In the genomic region with DNA sequence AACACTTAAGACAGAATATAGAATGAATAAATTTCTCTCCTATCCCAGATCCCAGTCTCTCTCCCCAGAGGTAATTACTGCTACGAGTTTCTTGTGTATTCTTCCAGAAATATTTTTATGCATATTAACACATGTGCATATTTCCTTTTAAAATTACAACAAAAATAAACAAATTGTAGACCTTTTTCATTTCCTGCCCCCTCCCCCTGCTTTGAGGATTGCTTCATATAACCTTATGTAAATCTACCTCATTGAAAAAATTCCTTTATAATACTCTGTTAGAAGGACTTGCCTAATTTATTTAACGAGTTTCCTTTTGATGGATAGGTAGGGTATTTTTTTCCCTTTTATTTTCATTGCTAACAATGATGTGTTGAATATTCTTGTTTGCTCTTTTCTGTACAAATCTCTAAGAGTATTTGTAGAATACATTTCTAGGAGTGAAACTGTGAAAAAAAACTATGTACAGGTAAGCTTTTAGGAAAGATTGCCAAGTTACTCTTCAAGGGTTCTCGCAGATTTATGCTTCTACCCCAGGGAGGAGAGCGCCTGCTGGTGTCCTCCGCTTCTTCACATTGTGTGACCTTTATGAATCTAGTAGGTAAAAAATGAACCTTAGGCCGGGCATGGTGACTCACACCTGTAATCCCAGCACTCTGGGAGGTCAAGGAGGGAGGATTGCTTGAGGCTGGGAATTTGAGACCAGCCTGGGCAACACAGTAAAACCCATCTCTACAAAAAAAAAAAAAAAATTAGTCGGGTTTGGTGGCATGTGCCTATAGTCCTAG, we compare ENCODE assay signal across 20 cellular contexts.
DNase-seq lines count a peak whose midpoint lies in the region; ATAC-seq, FAIRE-seq and TF ChIP-seq lines count a peak whose summit lies in the region.
"Had no signal": no experiment of that assay in that cellular context is flagged by ENCODE, and none has a peak within 500 bp of the region (broad histone marks: within the 10 kb centered on the region; RNA-seq: fewer than 3 reads in every experiment).

No MANE protein-coding gene starts in this region.

- no peak for TF ChIP-seq POLR2A in HCT116 (IDR thresholded peaks at IDR 0.05; ENCODE audit: borderline replicate concordance, extremely low read depth, insufficient read depth, insufficient read length)
- no peak for TF ChIP-seq POLR2A in endothelial cell of umbilical vein (IDR thresholded peaks at IDR 0.05; ENCODE audit: low read depth, low read length)
- no peak for TF ChIP-seq POLR2A in HepG2 (IDR thresholded peaks at IDR 0.05; ENCODE audit: insufficient read depth in 1 of 2, low read depth in 2 of 2, low read length in 2 of 2)

- in situ Hi-C loops in HepG2 (cut with HindIII; ENCODE audit: extremely low pct_ligation_motif_present, low pct_unique_long_range_greater_than_20kb) = no loop called here

- POLR2A ChIA-PET in HCT116 (lab: Charles Lee) = no interaction called here
- POLR2A ChIA-PET in OCI-LY7 (lab: Charles Lee) = no interaction called here
- POLR2A ChIA-PET in endothelial cell of umbilical vein (lab: Charles Lee) = no interaction called here
- POLR2A ChIA-PET in HepG2 (lab: Yijun Ruan, JAX) = no interaction called here

- RAD21 ChIA-PET in HCT116 (lab: Charles Lee; ENCODE audit: low non-redundant PET in 1 of 2, low total read pairs in 2 of 2, uncharacterized antibody in 2 of 2, unreplicated experiment in 2 of 2) = no interaction called here

- no peak overlapping the region for H3K27ac ChIP-seq in HCT116 (ENCODE audit: low read depth, low read length)
- H3K27ac ChIP-seq in OCI-LY7 (ENCODE audit: low read depth, low read length, poor library complexity, severe bottlenecking) = no peak overlapping the region
- H3K27ac ChIP-seq in endothelial cell of umbilical vein (ENCODE audit: insufficient read depth, low read depth, low read length) = no peak overlapping the region
- no peak overlapping the region for H3K27ac ChIP-seq in HepG2 (ENCODE audit: extremely low read length, insufficient read depth, low read length)
- H3K27ac ChIP-seq: BLaER1 had no signal

- FAIRE-seq in endothelial cell of umbilical vein (lab: Jason Lieb, UNC) (peak; percentile 53), frontal cortex (lab: Jason Lieb, UNC) (no peak), HepG2 (lab: Jason Lieb, UNC) (no peak)
- FAIRE-seq: GM19239 had no signal

- H3K9me2 ChIP-seq in HCT116 (ENCODE audit: insufficient read depth) (no peaks in the 10 kb centered on the region), OCI-LY7 (ENCODE audit: insufficient read depth, low read length) (no peaks in the 10 kb centered on the region)
- H3K9me2 ChIP-seq: SK-N-SH had no signal

- H3K9me3 ChIP-seq in HCT116 (ENCODE audit: control insufficient read depth in 1 of 2, insufficient read depth in 1 of 2, low read depth in 1 of 2, low read length in 2 of 2) (no peaks in the 10 kb centered on the region), OCI-LY7 (ENCODE audit: low read length) (no peaks in the 10 kb centered on the region), endothelial cell of umbilical vein (replicated peaks; ENCODE audit: control insufficient read depth, insufficient read depth, low read length) (no peaks in the 10 kb centered on the region), HepG2 (ENCODE audit: low read length) (no peaks in the 10 kb centered on the region)
- H3K9me3 ChIP-seq: BLaER1, SK-N-SH had no signal

- CTCF ChIA-PET in HCT116 (lab: Charles Lee) = no interaction called here
- CTCF ChIA-PET in OCI-LY7 (lab: Charles Lee; ENCODE audit: unreplicated experiment) = no interaction called here
- CTCF ChIA-PET in endothelial cell of umbilical vein (lab: Charles Lee) = interaction anchor here (1.2 kb wide), 1 partner anchor 41 kb away, joined by 3 read pairs; no protein-coding TSS in a partner anchor
- CTCF ChIA-PET in HepG2 (lab: Yijun Ruan, JAX; ENCODE audit: low intra/inter-chr PET ratio, low total read pairs) = no interaction called here

- dilution Hi-C loops in endothelial cell of umbilical vein (cut with MboI; ENCODE audit: extremely low pct_ligation_motif_present, low sequenced_read_pairs) = no loop called here

- H3K79me2 ChIP-seq in HCT116 (ENCODE audit: insufficient read depth, low read length) (no peaks in the 10 kb centered on the region), OCI-LY7 (ENCODE audit: insufficient read depth, low read depth, low read length) (no peaks in the 10 kb centered on the region), endothelial cell of umbilical vein (ENCODE audit: control insufficient read depth, insufficient read depth, low read length) (no peaks in the 10 kb centered on the region), HepG2 (ENCODE audit: insufficient read depth, low read length) (no peaks in the 10 kb centered on the region)

- H3K9ac ChIP-seq in HCT116 (ENCODE audit: low read length) = peak overlapping the region; percentile 16
- H3K9ac ChIP-seq in endothelial cell of umbilical vein (replicated peaks; ENCODE audit: extremely low read depth, insufficient read depth, low read length) = no peak overlapping the region
- H3K9ac ChIP-seq in HepG2 (ENCODE audit: insufficient read depth, low read depth, low read length) = no peak overlapping the region
- H3K9ac ChIP-seq: BLaER1, SK-N-SH had no signal

- DNase-seq in HCT116 (ENCODE audit: low read depth, low spot score) (no peak), OCI-LY7 (ENCODE audit: low spot score) (no peak), endothelial cell of umbilical vein (ENCODE audit: low read depth, low spot score) (no peak), frontal cortex (ENCODE audit: low spot score in 2 of 2) (no peak), HepG2 (ENCODE audit: low spot score) (no peak), NCI-H345 (lab: John Stamatoyannopoulos, UW) (no peak)
- no peak for DNase-seq in activated CD8-positive, alpha-beta memory T cell treated with anti-CD3 and anti-CD28 coated beads for 24 hours
- DNase-seq: CD4-positive, alpha-beta T cell; DMS153; EL; KBM-7; NCI-H1092 treated with DMSO at 0.1 percent for 48 hours; NCI-H2029 treated with DMSO at 0.1 percent for 48 hours; NCI-H226; NCI-H82; RPMI8226; SHP77 treated with DMSO at 0.1 percent for 48 hours; SK-N-SH had no signal

- TF ChIP-seq RAD21 in HCT116 (IDR thresholded peaks at IDR 0.05; ENCODE audit: low read depth) = no peak
- TF ChIP-seq RAD21 in HepG2 (CRISPR knock-in tag; IDR thresholded peaks at IDR 0.05) = no peak

- no TSS peak for BruUV-seq in HCT116 (replicated peaks; lab: Mats Ljungman, UMichigan)
- BruUV-seq in OCI-LY7 (replicated peaks; lab: Mats Ljungman, UMichigan) = no TSS peak
- no TSS peak for BruUV-seq in endothelial cell of umbilical vein (replicated peaks; lab: Mats Ljungman, UMichigan)
- no TSS peak for BruUV-seq in HepG2 (replicated peaks; lab: Mats Ljungman, UMichigan)

- H3K4me1 ChIP-seq in HCT116 (ENCODE audit: control insufficient read depth in 1 of 2, insufficient read depth in 2 of 2, low read length in 2 of 2) (peaks cover 29 to 78% of the 10 kb centered on the region in 2 experiments), OCI-LY7 (ENCODE audit: insufficient read depth, low read length, poor library complexity, severe bottlenecking) (peaks cover 23% of the 10 kb centered on the region), endothelial cell of umbilical vein (ENCODE audit: control insufficient read depth, extremely low read depth, insufficient read depth, low read length) (peaks cover under 1% of the 10 kb centered on the region), HepG2 (ENCODE audit: insufficient read depth, low read length) (peaks cover 40% of the 10 kb centered on the region)
- H3K4me1 ChIP-seq: BLaER1 had no signal

- 59% methylated on average over 7 of the region's 7 CpGs for WGBS in HepG2 (ENCODE audit: low lambda C conversion rate)

- no peaks in the 10 kb centered on the region for H4K20me1 ChIP-seq in HCT116 (ENCODE audit: insufficient read depth)
- H4K20me1 ChIP-seq in OCI-LY7 (ENCODE audit: insufficient read depth, low read length) = no peaks in the 10 kb centered on the region
- no peaks in the 10 kb centered on the region for H4K20me1 ChIP-seq in endothelial cell of umbilical vein (replicated peaks; ENCODE audit: control insufficient read depth, extremely low read depth, insufficient read depth, low read length)
- no peaks in the 10 kb centered on the region for H4K20me1 ChIP-seq in HepG2 (ENCODE audit: insufficient read depth, low read length)
- H4K20me1 ChIP-seq: BLaER1 had no signal

- no peaks in the 10 kb centered on the region for H3K9me1 ChIP-seq in endothelial cell of umbilical vein (replicated peaks; ENCODE audit: control insufficient read depth, extremely low read depth, insufficient read depth, low read length)

- H3K27me3 ChIP-seq in HCT116 (ENCODE audit: insufficient read depth, low read length) = peaks cover 7% of the 10 kb centered on the region; the same call in 1 of the 2 replicates
- H3K27me3 ChIP-seq in endothelial cell of umbilical vein (ENCODE audit: control insufficient read depth in 2 of 2, insufficient read depth in 2 of 2, low read length in 2 of 2) = no peaks in the 10 kb centered on the region
- no peaks in the 10 kb centered on the region; a peak in 3 of 5 replicates for H3K27me3 ChIP-seq in HepG2 (ENCODE audit: control insufficient read depth in 1 of 2, insufficient read depth in 2 of 2, low read length in 2 of 2)
- H3K27me3 ChIP-seq: BLaER1 had no signal

- H3K4me3 ChIP-seq in HCT116 (replicated peaks in 1 of 2; ENCODE audit: low read depth in 1 of 2, low read length in 2 of 2) (no peak overlapping the region), OCI-LY7 (ENCODE audit: low read depth, low read length, poor library complexity, severe bottlenecking) (no peak overlapping the region), endothelial cell of umbilical vein (replicated peaks in 1 of 3; ENCODE audit: insufficient read depth in 1 of 3, low read depth in 1 of 3, low read length in 3 of 3) (no peak overlapping the region), HepG2 (replicated peaks in 1 of 3; ENCODE audit: insufficient read depth in 1 of 3, low read depth in 2 of 3, low read length in 3 of 3) (no peak overlapping the region)
- H3K4me3 ChIP-seq: BLaER1 had no signal

- peak; percentile 37 for ATAC-seq in HCT116
- ATAC-seq in HepG2 = no peak

- TF ChIP-seq CTCF in HCT116 (IDR thresholded peaks at IDR 0.05 in 2 of 3, conservative IDR thresholded peaks at IDR 0.05 in 1 of 3; ENCODE audit: borderline replicate concordance in 1 of 3, insufficient read depth in 1 of 3, low read depth in 2 of 3, low read length in 2 of 3) (no peak), OCI-LY7 (conservative IDR thresholded peaks at IDR 0.05; ENCODE audit: low read length) (no peak), endothelial cell of umbilical vein (IDR thresholded peaks at IDR 0.05; ENCODE audit: extremely low read depth in 1 of 2, insufficient read depth in 1 of 2, low read depth in 1 of 2, low read length in 2 of 2) (no peak), HepG2 (CRISPR knock-in tag; IDR thresholded peaks at IDR 0.05) (no peak)

- peak overlapping the region; percentile 91 for H2AFZ ChIP-seq in HCT116 (ENCODE audit: low read depth, low read length, poor library complexity, severe bottlenecking)
- H2AFZ ChIP-seq in OCI-LY7 (ENCODE audit: low read length) = no peak overlapping the region; the same call in 1 of the 2 replicates
- H2AFZ ChIP-seq in endothelial cell of umbilical vein (ENCODE audit: low read depth, low read length) = no peak overlapping the region
- H2AFZ ChIP-seq in HepG2 (ENCODE audit: low read length) = no peak overlapping the region

- no peak for TF ChIP-seq EP300 in HepG2 (IDR thresholded peaks at IDR 0.05; ENCODE audit: low read depth in 2 of 2, low read length in 2 of 2)
- TF ChIP-seq EP300 in HepG2 (CRISPR knock-in tag; IDR thresholded peaks at IDR 0.05; ENCODE audit: borderline replicate concordance) = no peak

- H3K4me2 ChIP-seq in HCT116 (ENCODE audit: low read length) (peak overlapping the region; percentile 56), OCI-LY7 (ENCODE audit: low read length) (0 out of 2 replicates have a peak overlapping the region, but pooled peaks have one; percentile 13), endothelial cell of umbilical vein (ENCODE audit: insufficient read depth, low read length) (no peak overlapping the region), HepG2 (ENCODE audit: low read depth, low read length) (no peak overlapping the region)
- H3K4me2 ChIP-seq: BLaER1, SK-N-SH had no signal

- intact Hi-C loops in HCT116 (cut with micrococcal nuclease) (no loop called here), OCI-LY7 (cut with micrococcal nuclease; ENCODE audit: unreplicated experiment) (no loop called here), endothelial cell of umbilical vein (cut with micrococcal nuclease) (no loop called here), HepG2 (cut with micrococcal nuclease; ENCODE audit: unreplicated experiment) (no loop called here)

- H3K36me3 ChIP-seq in HCT116 (ENCODE audit: control insufficient read depth in 1 of 2, insufficient read depth in 2 of 2, low read length in 2 of 2) (no peaks in the 10 kb centered on the region), OCI-LY7 (ENCODE audit: insufficient read depth, low read length) (no peaks in the 10 kb centered on the region), endothelial cell of umbilical vein (ENCODE audit: control insufficient read depth in 2 of 2, extremely low read depth in 1 of 2, insufficient read depth in 2 of 2, low read length in 2 of 2) (no peaks in the 10 kb centered on the region), HepG2 (replicated peaks in 1 of 2; ENCODE audit: control insufficient read depth in 1 of 2, insufficient read depth in 2 of 2, low read length in 2 of 2) (no peaks in the 10 kb centered on the region)
- H3K36me3 ChIP-seq: BLaER1 had no signal

Comparison
In these comparisons a context has a peak if more than half of its experiments do, and no peak if none do; other contexts are left out.
1. H3K4me2 ChIP-seq: peak in HCT116 (single experiment) and OCI-LY7 (single experiment); none in endothelial cell of umbilical vein (single experiment) and HepG2 (single experiment).